In genomic region chr1:54715493-54716298, GRCh38 we compare ENCODE assay signal across 8 cellular contexts. TPM values are rescaled to one million over a fixed set of nuclear protein-coding genes. Genes with fewer than 3 reads are reported as not detected.
DNase-seq lines count a peak whose midpoint lies in the region; ATAC-seq and TF ChIP-seq lines count a peak whose summit lies in the region.

TTC4 (plus strand) TSS chr1:54715861; CDS start chr1:54715909, 48 bp downstream.

- peak; percentile 98 for ATAC-seq in HG03175 (IDR thresholded peaks at IDR 0.05; ENCODE audit: unreplicated experiment)

- H3K27me3 ChIP-seq in kidney epithelial cell (ENCODE audit: control insufficient read depth, insufficient read depth, low read length) = peaks cover 3% of the 10 kb centered on the region

- TF ChIP-seq CTCF in AG09309 (IDR thresholded peaks at IDR 0.05; ENCODE audit: control insufficient read depth, insufficient read depth, low read depth, low read length, missing control alignments) = no peak
- TF ChIP-seq CTCF in kidney epithelial cell (IDR thresholded peaks at IDR 0.05; ENCODE audit: insufficient read depth, low read length, poor library complexity, severe bottlenecking) = no peak

- DNase-seq in AG09309 (ENCODE audit: low read depth) (peak; percentile 18), NCI-H345 treated with DMSO at 0.1 percent for 48 hours (lab: John Stamatoyannopoulos, UW; ENCODE audit: unreplicated experiment) (peak; percentile 60), cerebellum (ENCODE audit: low spot score) (peak; percentile 93), kidney epithelial cell (ENCODE audit: low read depth) (peak; percentile 19)
- peak; percentile 77 for DNase-seq in activated CD4-positive, alpha-beta T cell treated with anti-CD3 and anti-CD28 coated beads for 1 hour
- DNase-seq in stimulated activated CD4-positive, alpha-beta T cell treated with anti-CD3 and anti-CD28 coated beads, Interleukin-15, amount 100 ng/mL, for 24 hours = peak; percentile 88

- peak; percentile 90 for TF ChIP-seq POLR2A in GM18951 (IDR thresholded peaks at IDR 0.05; ENCODE audit: extremely low read depth, insufficient read depth, insufficient read length)

- H3K4me3 ChIP-seq in AG09309 (ENCODE audit: control insufficient read depth, low read depth, low read length) (peak within 1 kb of the TSS; percentile 80), kidney epithelial cell (ENCODE audit: low read depth, low read length) (peak within 1 kb of the TSS; percentile 77)

- in situ Hi-C loops in GM18951 (cut with MboI; ENCODE audit: low sequenced_read_pairs, unreplicated experiment) = no loop called here

- H3K36me3 ChIP-seq in kidney epithelial cell (ENCODE audit: control insufficient read depth, insufficient read depth, low read length) = no peaks in the 10 kb centered on the region

RNA-seq across cellular contexts. Expression of gene TTC4, which starts in this region (rescaled TPM):
- total RNA-seq in cerebellum (20.6 TPM), kidney epithelial cell (29.6 and 30.8 TPM in 2 replicates)

Comparison
In these comparisons a context has a peak if more than half of its experiments do, and no peak if none do; other contexts are left out.
1. Peak in every context shown above with its lines: DNase-seq, ATAC-seq and H3K4me3 ChIP-seq.
2. DNase-seq: peak in every context shown above with its lines; median percentile 93 in cerebellum; 88 in stimulated activated CD4-positive, alpha-beta T cell treated with anti-CD3 and anti-CD28 coated beads, Interleukin-15, amount 100 ng/mL, for 24 hours; 77 in activated CD4-positive, alpha-beta T cell treated with anti-CD3 and anti-CD28 coated beads for 1 hour; 60 in NCI-H345 treated with DMSO at 0.1 percent for 48 hours; 19 in kidney epithelial cell; 18 in AG09309.